In genomic region chr6:32177182-32177787, GRCh38 we compare ENCODE assay signal across 8 cellular contexts. TPM values are rescaled to one million over a fixed set of nuclear protein-coding genes. Genes with fewer than 3 reads are reported as not detected.
A peak's percentile ranks its signal among the peaks of the same experiment; 100 is the strongest.
DNase-seq lines count a peak whose midpoint lies in the region; ATAC-seq, FAIRE-seq and TF ChIP-seq lines count a peak whose summit lies in the region.

No MANE protein-coding gene starts in this region.

- DNase-seq in COR-L47 (lab: John Stamatoyannopoulos, UW) (peak; percentile 67), HAP-1 (ENCODE audit: low spot score in 2 of 2) (peak; percentile 41 to 70), NCI-H82 treated with DMSO at 0.1 percent for 48 hours (lab: John Stamatoyannopoulos, UW; ENCODE audit: unreplicated experiment) (peak; percentile 88), ascending aorta (ENCODE audit: low spot score in 2 of 2) (no peak), keratinocyte (ENCODE audit: low read depth, low spot score) (no peak)
- peak; percentile 47 for DNase-seq in stimulated activated naive CD8-positive, alpha-beta T cell treated with anti-CD3 and anti-CD28 coated beads, Interleukin-15, Interleukin-2, amounts not matched to agents 100 U/mL and 50 U/mL, for 24 hours

- H3K4me1 ChIP-seq in HAP-1 (peaks cover 19% of the 10 kb centered on the region), ascending aorta (peaks cover 9 to 27% of the 10 kb centered on the region in 2 donors), keratinocyte (ENCODE audit: control insufficient read depth, extremely low read depth, insufficient read depth, low read length) (peaks cover 47% of the 10 kb centered on the region)

- H3K79me2 ChIP-seq in keratinocyte (ENCODE audit: control insufficient read depth, insufficient read depth, low read length): peaks cover 30% of the 10 kb centered on the region

- no peaks in the 10 kb centered on the region for H4K20me1 ChIP-seq in keratinocyte (ENCODE audit: control insufficient read depth, extremely low read depth, insufficient read depth, low read length)

- peak overlapping the region; percentile 93 for H3K4me2 ChIP-seq in keratinocyte (ENCODE audit: control insufficient read depth, extremely low read depth, insufficient read depth, low read depth, low read length)

- in situ Hi-C loops in HAP-1 (cut with MboI; ENCODE audit: low sequenced_read_pairs): no loop called here

- no peak for TF ChIP-seq CTCF in ascending aorta (IDR thresholded peaks at IDR 0.05)
- TF ChIP-seq CTCF in keratinocyte (optimal IDR thresholded peaks at IDR 0.05 in 1 of 3, IDR thresholded peaks at IDR 0.05 in 1 of 3, conservative IDR thresholded peaks at IDR 0.05 in 1 of 3; ENCODE audit: extremely low read depth in 1 of 3, insufficient read depth in 2 of 3, low read length in 3 of 3): no peak

- intact Hi-C loops in ascending aorta (cut with DNase I): loop anchor here (1.0 to 10.0 kb wide), 6 partner anchors 18 to 1240 kb away; partner anchors contain the start of genes BRD2, C6orf47, CSNK2B and CUTA

- ATAC-seq in stimulated activated naive CD8-positive, alpha-beta T cell treated with anti-CD3 and anti-CD28 coated beads, Interleukin-15, Interleukin-2, amounts not matched to agents 100 U/mL and 50 U/mL, for 24 hours: no peak
- no peak for ATAC-seq in GM19023 (IDR thresholded peaks at IDR 0.05; ENCODE audit: unreplicated experiment)
- no peak for ATAC-seq in GM18873 (IDR thresholded peaks at IDR 0.05; ENCODE audit: low FRiP score, unreplicated experiment)

- H3K4me3 ChIP-seq in HAP-1 (peak overlapping the region; percentile 86), ascending aorta (peak overlapping the region; percentile 73 to 99), keratinocyte (ENCODE audit: control insufficient read depth in 2 of 3, extremely low read depth in 1 of 3, insufficient read depth in 2 of 3, low read depth in 1 of 3, low read length in 3 of 3) (peak overlapping the region; percentile 76 to 95 (median 87))

- H3K36me3 ChIP-seq in HAP-1 (replicated peaks) (peaks cover 15% of the 10 kb centered on the region; the same call in 1 of the 2 replicates), ascending aorta (peaks cover 18 to 20% of the 10 kb centered on the region in 2 donors), keratinocyte (ENCODE audit: control insufficient read depth in 2 of 2, extremely low read depth in 1 of 2, insufficient read depth in 2 of 2, low read length in 2 of 2) (peaks cover 3 to 10% of the 10 kb centered on the region in 2 experiments)

- H3K9me3 ChIP-seq in HAP-1: no peaks in the 10 kb centered on the region
- no peaks in the 10 kb centered on the region for H3K9me3 ChIP-seq in ascending aorta
- H3K9me3 ChIP-seq in keratinocyte (ENCODE audit: control insufficient read depth, low read depth, low read length): no peaks in the 10 kb centered on the region

- peak overlapping the region; percentile 87 to 92 for H3K27ac ChIP-seq in ascending aorta
- peak overlapping the region; percentile 97 for H3K27ac ChIP-seq in keratinocyte (ENCODE audit: control insufficient read depth, insufficient read depth, low read length)

- no peaks in the 10 kb centered on the region for H3K9me1 ChIP-seq in keratinocyte (ENCODE audit: control insufficient read depth, extremely low read depth, insufficient read depth, low read length)

- no peak for FAIRE-seq in keratinocyte (lab: Jason Lieb, UNC)

- peak overlapping the region; percentile 72 for H2AFZ ChIP-seq in keratinocyte (ENCODE audit: control insufficient read depth, low read length)

- H3K9ac ChIP-seq in keratinocyte (ENCODE audit: control insufficient read depth, extremely low read depth, insufficient read depth, low read length): peak overlapping the region; percentile 90

- H3K27me3 ChIP-seq in HAP-1 (ENCODE audit: low read depth): no peaks in the 10 kb centered on the region
- H3K27me3 ChIP-seq in ascending aorta: no peaks in the 10 kb centered on the region
- no peaks in the 10 kb centered on the region for H3K27me3 ChIP-seq in keratinocyte (ENCODE audit: control insufficient read depth, extremely low read depth, insufficient read depth, low read length)

- dilution Hi-C loops in keratinocyte (cut with MboI; ENCODE audit: extremely low pct_ligation_motif_present, low sequenced_read_pairs): no loop called here

RNA-seq across cellular contexts. Expression of gene RNF5, which starts 0.9 kb away (rescaled TPM):
- 73.0 TPM for total RNA-seq in ascending aorta
- polyA plus RNA-seq in keratinocyte: 29.6 to 43.2 TPM (median 33.2 TPM) in 3 replicates
- 2.9 TPM for polyA plus RNA-seq in keratinocyte (2011; ENCODE audit: low read depth)
- polyA plus RNA-seq in keratinocyte (2011; cell fraction: cytosol; rRNA removed): 36.8 and 37.5 TPM in 2 replicates
- polyA plus RNA-seq in keratinocyte (2011; cell fraction: nucleus; rRNA removed): 15.3 and 17.9 TPM in 2 replicates
- polyA plus RNA-seq in keratinocyte (2012; ENCODE audit: low replicate concordance): 35.1 and 39.4 TPM in 2 replicates
- 15.1 to 20.0 TPM (median 16.7 TPM) in 3 replicates for polyA minus RNA-seq in keratinocyte
- polyA minus RNA-seq in keratinocyte (2011; cell fraction: cytosol; rRNA and poly(A)+ RNA removed): 15.0 TPM
- polyA minus RNA-seq in keratinocyte (2011; cell fraction: nucleus; rRNA and poly(A)+ RNA removed): 4.0 and 7.0 TPM in 2 replicates

RNA-seq across cellular contexts. Expression of gene AGPAT1, which starts 1.4 kb away (rescaled TPM):
- total RNA-seq in ascending aorta: 136 TPM
- polyA plus RNA-seq in keratinocyte: 46.4 to 85.1 TPM (median 54.7 TPM) in 3 replicates
- 2.9 TPM for polyA plus RNA-seq in keratinocyte (2011; ENCODE audit: low read depth)
- polyA plus RNA-seq in keratinocyte (2011; cell fraction: cytosol; rRNA removed): 85.0 and 105 TPM in 2 replicates
- polyA plus RNA-seq in keratinocyte (2011; cell fraction: nucleus; rRNA removed): 54.6 and 68.9 TPM in 2 replicates
- 32.3 and 71.2 TPM in 2 replicates for polyA plus RNA-seq in keratinocyte (2012; ENCODE audit: low replicate concordance)
- polyA minus RNA-seq in keratinocyte: 94.8 to 190 TPM (median 128 TPM) in 3 replicates
- polyA minus RNA-seq in keratinocyte (2011; cell fraction: cytosol; rRNA and poly(A)+ RNA removed): 142 TPM
- polyA minus RNA-seq in keratinocyte (2011; cell fraction: nucleus; rRNA and poly(A)+ RNA removed): 26.9 and 27.6 TPM in 2 replicates

RNA-seq across cellular contexts. Expression of gene AGER, which starts 6.8 kb away (rescaled TPM):
- 6.1 TPM for total RNA-seq in ascending aorta
- 2.0 to 2.4 TPM (median 2.4 TPM) in 3 replicates for polyA plus RNA-seq in keratinocyte
- polyA plus RNA-seq in keratinocyte (2011; ENCODE audit: low read depth): 4.5 TPM
- 0.70 and 0.80 TPM in 2 replicates for polyA plus RNA-seq in keratinocyte (2011; cell fraction: cytosol; rRNA removed)
- polyA plus RNA-seq in keratinocyte (2011; cell fraction: nucleus; rRNA removed): 7.7 and 8.1 TPM in 2 replicates
- 2.3 and 4.0 TPM in 2 replicates for polyA plus RNA-seq in keratinocyte (2012; ENCODE audit: low replicate concordance)
- polyA minus RNA-seq in keratinocyte: 0.33 to 1.3 TPM (median 0.56 TPM) in 3 replicates
- polyA minus RNA-seq in keratinocyte (2011; cell fraction: cytosol; rRNA and poly(A)+ RNA removed): not detected
- 0.63 and 0.85 TPM in 2 replicates for polyA minus RNA-seq in keratinocyte (2011; cell fraction: nucleus; rRNA and poly(A)+ RNA removed)

RNA-seq across cellular contexts. Expression of gene PBX2, which starts 12.7 kb away (rescaled TPM):
- total RNA-seq in ascending aorta: 18.1 TPM
- 43.5 to 54.9 TPM (median 44.0 TPM) in 3 replicates for polyA plus RNA-seq in keratinocyte
- polyA plus RNA-seq in keratinocyte (2011; ENCODE audit: low read depth): 8.7 TPM
- polyA plus RNA-seq in keratinocyte (2011; cell fraction: cytosol; rRNA removed): 28.3 and 36.2 TPM in 2 replicates
- polyA plus RNA-seq in keratinocyte (2011; cell fraction: nucleus; rRNA removed): 89.5 and 101 TPM in 2 replicates
- polyA plus RNA-seq in keratinocyte (2012; ENCODE audit: low replicate concordance): 19.5 and 38.4 TPM in 2 replicates
- 37.5 to 49.7 TPM (median 45.1 TPM) in 3 replicates for polyA minus RNA-seq in keratinocyte
- 30.5 TPM for polyA minus RNA-seq in keratinocyte (2011; cell fraction: cytosol; rRNA and poly(A)+ RNA removed)
- polyA minus RNA-seq in keratinocyte (2011; cell fraction: nucleus; rRNA and poly(A)+ RNA removed): 16.9 and 22.4 TPM in 2 replicates

RNA-seq across cellular contexts. Expression of gene EGFL8, which starts 12.9 kb away (rescaled TPM):
- 9.4 TPM for total RNA-seq in ascending aorta
- polyA plus RNA-seq in keratinocyte: 1.7 to 4.2 TPM (median 3.7 TPM) in 3 replicates
- polyA plus RNA-seq in keratinocyte (2011; ENCODE audit: low read depth): 6.6 TPM
- polyA plus RNA-seq in keratinocyte (2011; cell fraction: cytosol; rRNA removed): 0.30 and 1.0 TPM in 2 replicates
- polyA plus RNA-seq in keratinocyte (2011; cell fraction: nucleus; rRNA removed): 13.1 and 13.7 TPM in 2 replicates
- 2.5 and 14.1 TPM in 2 replicates for polyA plus RNA-seq in keratinocyte (2012; ENCODE audit: low replicate concordance)
- polyA minus RNA-seq in keratinocyte: 0.79 to 1.1 TPM in 2 of 3 replicates, not detected in the other
- not detected for polyA minus RNA-seq in keratinocyte (2011; cell fraction: cytosol; rRNA and poly(A)+ RNA removed)
- polyA minus RNA-seq in keratinocyte (2011; cell fraction: nucleus; rRNA and poly(A)+ RNA removed): 1.4 and 4.2 TPM in 2 replicates

Comparison
In these comparisons a context has a peak if more than half of its experiments do, and no peak if none do; other contexts are left out.
1. DNase-seq: peak in COR-L47 (single experiment), HAP-1 (2 of 2), NCI-H82 treated with DMSO at 0.1 percent for 48 hours (single experiment) and stimulated activated naive CD8-positive, alpha-beta T cell treated with anti-CD3 and anti-CD28 coated beads, Interleukin-15, Interleukin-2, amounts not matched to agents 100 U/mL and 50 U/mL, for 24 hours (single experiment); none in ascending aorta (0 of 2) and keratinocyte (single experiment).
2. Peak in every context shown above with its lines, with median percentiles within 50 percentile points of each other: H3K4me3 ChIP-seq.